Comparison of ENCODE assay signal across 14 cellular contexts in the genomic region with DNA sequence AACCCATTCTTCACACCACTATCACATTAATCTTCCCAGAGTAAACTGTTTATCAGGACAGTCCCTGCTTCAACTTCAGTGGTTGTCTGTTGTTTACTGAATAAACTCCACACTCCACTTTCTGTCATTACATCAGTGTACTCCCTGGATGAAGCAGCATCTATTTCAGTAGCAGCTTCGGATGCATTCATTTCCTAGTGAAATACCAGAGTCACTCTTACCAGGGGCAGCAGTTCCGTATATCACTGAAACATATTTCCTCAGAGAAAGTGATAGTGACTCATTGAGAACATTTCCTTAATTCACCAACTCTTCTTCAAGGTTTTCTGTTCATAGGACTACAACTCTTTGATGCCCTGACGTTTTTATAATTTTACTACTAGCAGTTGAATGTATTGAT.
A peak's percentile ranks its signal among the peaks of the same experiment; 100 is the strongest.
DNase-seq lines count a peak whose midpoint lies in the region; ATAC-seq and TF ChIP-seq lines count a peak whose summit lies in the region.
"Had no signal": no experiment of that assay in that cellular context is flagged by ENCODE, and none has a peak within 500 bp of the region (broad histone marks: within the 10 kb centered on the region; RNA-seq: fewer than 3 reads in every experiment).

No MANE protein-coding gene starts in this region.

- no peaks in the 10 kb centered on the region for H3K36me3 Mint-ChIP-seq in activated CD8-positive, alpha-beta memory T cell treated with anti-CD3 and anti-CD28 coated beads, Interleukin-2, amount 10 ng/mL, durations not matched to agents 7 days and 5 days
- H3K36me3 Mint-ChIP-seq: activated CD4-positive, alpha-beta memory T cell treated with anti-CD3 and anti-CD28 coated beads for 36 hours had no signal

- H3K4me1 ChIP-seq in GM23248 (ENCODE audit: insufficient read depth): peaks cover 34% of the 10 kb centered on the region

- CTCF ChIA-PET in activated CD8-positive, alpha-beta memory T cell treated with anti-CD3 and anti-CD28 coated beads, Interleukin-2, amount 10 ng/mL, durations not matched to agents 7 days and 5 days (lab: Charles Lee): no interaction called here

- H3F3A ChIP-seq in GM23248 (ENCODE audit: insufficient read depth): peaks cover 18% of the 10 kb centered on the region; the same call in 1 of the 2 replicates

- no peaks in the 10 kb centered on the region for H3K27me3 Mint-ChIP-seq in activated CD8-positive, alpha-beta memory T cell treated with anti-CD3 and anti-CD28 coated beads, Interleukin-2, amount 10 ng/mL, durations not matched to agents 7 days and 5 days
- H3K27me3 Mint-ChIP-seq: activated CD4-positive, alpha-beta memory T cell treated with anti-CD3 and anti-CD28 coated beads for 36 hours had no signal

- H3K9me3 ChIP-seq in GM23248 (ENCODE audit: low read depth): no peaks in the 10 kb centered on the region

- no peaks in the 10 kb centered on the region for H3K9me3 Mint-ChIP-seq in activated CD8-positive, alpha-beta memory T cell treated with anti-CD3 and anti-CD28 coated beads, Interleukin-2, amount 10 ng/mL, durations not matched to agents 7 days and 5 days (ENCODE audit: low read depth)
- H3K9me3 Mint-ChIP-seq: activated CD4-positive, alpha-beta memory T cell treated with anti-CD3 and anti-CD28 coated beads for 36 hours had no signal

- H4K20me1 ChIP-seq in GM23248 (ENCODE audit: insufficient read depth): no peaks in the 10 kb centered on the region

- H3K4me3 Mint-ChIP-seq in activated CD8-positive, alpha-beta memory T cell treated with anti-CD3 and anti-CD28 coated beads, Interleukin-2, amount 10 ng/mL, durations not matched to agents 7 days and 5 days: no peak overlapping the region
- H3K4me3 Mint-ChIP-seq: activated CD4-positive, alpha-beta memory T cell treated with anti-CD3 and anti-CD28 coated beads for 36 hours had no signal

- H2AFZ ChIP-seq in GM23248: no peak overlapping the region

- peaks cover 6% of the 10 kb centered on the region for H3K4me1 Mint-ChIP-seq in activated CD8-positive, alpha-beta memory T cell treated with anti-CD3 and anti-CD28 coated beads, Interleukin-2, amount 10 ng/mL, durations not matched to agents 7 days and 5 days

- no peaks in the 10 kb centered on the region for H3K36me3 ChIP-seq in GM23248 (ENCODE audit: low read depth)

- DNase-seq in AG10803 (ENCODE audit: low read depth): peak; percentile 24
- DNase-seq in GM23248: peak; percentile 46
- DNase-seq in OCI-M1 (lab: John Stamatoyannopoulos, UW): peak; percentile 16
- peak; percentile 78 for DNase-seq in fibroblast of pulmonary artery (ENCODE audit: low read depth)
- DNase-seq in activated CD8-positive, alpha-beta memory T cell treated with anti-CD3 and anti-CD28 coated beads, Interleukin-2, amount 10 ng/mL, durations not matched to agents 7 days and 5 days: no peak
- DNase-seq in GM03348 (ENCODE audit: low spot score): no peak
- DNase-seq: activated CD4-positive, alpha-beta memory T cell treated with anti-CD3 and anti-CD28 coated beads for 36 hours; head of caudate nucleus; left cardiac atrium; NCI-H187 treated with DMSO at 0.1 percent for 48 hours; SHP77 treated with DMSO at 0.1 percent for 48 hours; T1000 had no signal

- no peak overlapping the region for H3K27ac ChIP-seq in GM23248

- no peaks in the 10 kb centered on the region for H3K27me3 ChIP-seq in GM23248 (replicated peaks; ENCODE audit: insufficient read depth)

- no peak overlapping the region for H3K9ac ChIP-seq in GM23248

- in situ Hi-C loops in GM23248 (cut with MboI): no loop called here

- no peak overlapping the region for H3K27ac Mint-ChIP-seq in activated CD8-positive, alpha-beta memory T cell treated with anti-CD3 and anti-CD28 coated beads, Interleukin-2, amount 10 ng/mL, durations not matched to agents 7 days and 5 days
- H3K27ac Mint-ChIP-seq: activated CD4-positive, alpha-beta memory T cell treated with anti-CD3 and anti-CD28 coated beads for 36 hours had no signal

- H3K4me3 ChIP-seq in AG10803 (ENCODE audit: low read length) (no peak overlapping the region), GM23248 (no peak overlapping the region), fibroblast of pulmonary artery (replicated peaks; ENCODE audit: low read depth, low read length) (no peak overlapping the region)

- no peak overlapping the region for H3K4me2 ChIP-seq in GM23248 (ENCODE audit: unreplicated experiment)

- peaks cover 54% of the 10 kb centered on the region for H3K79me2 ChIP-seq in GM23248 (ENCODE audit: insufficient read depth)

- no peak for ATAC-seq in activated CD8-positive, alpha-beta memory T cell treated with anti-CD3 and anti-CD28 coated beads, Interleukin-2, amount 10 ng/mL, durations not matched to agents 7 days and 5 days
- ATAC-seq in HG03025 (IDR thresholded peaks at IDR 0.05; ENCODE audit: low FRiP score, unreplicated experiment): no peak
- ATAC-seq in HG02759 (IDR thresholded peaks at IDR 0.05; ENCODE audit: unreplicated experiment): no peak
- ATAC-seq: left cardiac atrium had no signal

- WGBS in GM23248 (ENCODE audit: low coverage in 1 of 2, low lambda C conversion rate in 2 of 2, missing lambda C conversion rate in 2 of 2), 2 experiments: 49 to 54% methylated on average over 3 of the region's 3 CpGs

- TF ChIP-seq CTCF in AG10803 (conservative IDR thresholded peaks at IDR 0.05; ENCODE audit: low read length) (no peak), fibroblast of pulmonary artery (IDR thresholded peaks at IDR 0.05; ENCODE audit: low read length, missing control alignments) (no peak)

- no peaks in the 10 kb centered on the region for H3K9me2 ChIP-seq in GM23248 (ENCODE audit: insufficient read depth)

Comparison
In these comparisons a context has a peak if more than half of its experiments do, and no peak if none do; other contexts are left out.
1. DNase-seq: peak in AG10803 (single experiment), GM23248 (single experiment), OCI-M1 (single experiment) and fibroblast of pulmonary artery (single experiment); none in activated CD8-positive, alpha-beta memory T cell treated with anti-CD3 and anti-CD28 coated beads, Interleukin-2, amount 10 ng/mL, durations not matched to agents 7 days and 5 days (single experiment) and GM03348 (single experiment).